Comparison of ENCODE assay signal across 8 cellular contexts in the genomic region with DNA sequence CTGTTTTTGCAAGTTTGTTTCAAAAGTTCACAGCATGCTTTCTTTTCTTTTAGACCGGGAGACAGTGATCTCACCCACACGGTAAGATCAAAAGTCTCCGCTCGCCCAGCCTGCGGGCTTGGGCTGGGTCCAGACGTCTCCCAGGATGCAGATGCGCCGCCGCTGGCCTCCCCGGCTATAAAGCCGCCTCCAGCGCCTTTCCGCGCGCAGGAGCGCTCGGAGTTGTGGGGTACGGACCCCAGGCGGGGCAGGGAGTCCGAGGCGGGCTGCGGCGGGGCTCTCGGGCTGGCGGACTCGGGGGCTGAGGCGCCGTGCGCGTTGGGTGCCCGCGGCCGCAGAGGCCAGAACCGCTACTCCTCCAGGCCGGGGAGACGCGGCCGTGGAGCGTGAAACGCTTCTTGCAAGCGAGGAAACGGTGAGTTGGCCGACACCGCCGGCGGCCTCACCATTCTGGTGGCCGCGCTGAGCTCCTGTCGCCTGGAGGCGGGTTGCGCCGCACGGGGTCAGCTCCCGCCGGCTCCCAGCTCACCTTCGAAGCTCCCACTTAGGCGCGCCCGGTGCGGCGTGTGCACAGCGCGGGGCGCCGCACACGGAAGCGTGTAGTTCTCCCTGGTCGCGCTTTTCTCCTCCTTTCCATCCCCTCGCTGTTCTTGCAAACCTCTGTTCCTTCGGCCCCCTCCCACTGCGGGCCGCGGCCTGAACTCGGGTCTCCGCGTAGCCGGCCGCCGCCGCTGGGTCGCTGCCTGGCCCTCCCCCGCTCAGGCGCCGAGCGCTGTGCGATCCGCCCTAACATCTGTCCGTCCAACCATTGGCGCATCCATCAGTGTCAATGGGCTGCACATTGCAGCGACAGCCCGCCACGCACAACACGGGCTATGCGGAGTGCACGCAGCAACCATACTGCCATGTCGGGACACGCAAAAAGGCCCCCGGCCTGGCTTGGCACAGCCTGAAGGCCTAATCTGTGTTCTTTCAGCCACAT. TPM values are rescaled to one million over a fixed set of nuclear protein-coding genes. Genes with fewer than 3 reads are reported as not detected.
DNase-seq lines count a peak whose midpoint lies in the region; ATAC-seq and TF ChIP-seq lines count a peak whose summit lies in the region.

No MANE protein-coding gene starts in this region.

- peaks cover 12% of the 10 kb centered on the region for H3K36me3 Mint-ChIP-seq in central memory CD8-positive, alpha-beta T cell (ENCODE audit: insufficient read depth)

- peak; percentile 81 for DNase-seq in AG08396 (ENCODE audit: low spot score)
- DNase-seq in central memory CD8-positive, alpha-beta T cell (ENCODE audit: low spot score in 2 of 2) = no peak
- DNase-seq in left kidney (ENCODE audit: low read depth, low spot score) = peak; percentile 64
- peak; percentile 47 for DNase-seq in testis
- no peak for DNase-seq in MV-4-11 (lab: John Stamatoyannopoulos, UW)

- H3K4me3 Mint-ChIP-seq in central memory CD8-positive, alpha-beta T cell = peak overlapping the region; percentile 94

- H3K9me3 ChIP-seq in HUES6 (ENCODE audit: control insufficient read depth, insufficient read depth, low read depth, low read length) = no peaks in the 10 kb centered on the region
- no peaks in the 10 kb centered on the region for H3K9me3 ChIP-seq in testis

- H3K4me1 ChIP-seq in HUES6 (ENCODE audit: control insufficient read depth, insufficient read depth, low read length) (peaks cover 52% of the 10 kb centered on the region), testis (peaks cover 14% of the 10 kb centered on the region)

- H3K9me3 Mint-ChIP-seq in central memory CD8-positive, alpha-beta T cell = no peaks in the 10 kb centered on the region

- H3K27ac ChIP-seq in HUES6 (ENCODE audit: low read depth, low read length) (no peak overlapping the region), testis (peak overlapping the region; percentile 21 to 93)

- H3K4me3 ChIP-seq in HUES6 (ENCODE audit: low read depth, low read length) (peak overlapping the region; percentile 69), testis (peak overlapping the region; percentile 78 to 94)

- TF ChIP-seq POLR2A in testis (IDR thresholded peaks at IDR 0.05) = no peak

- no peak for ATAC-seq in central memory CD8-positive, alpha-beta T cell (replicated peaks; ENCODE audit: extremely low read depth, poor library complexity, severe bottlenecking)
- ATAC-seq in GM21717 (IDR thresholded peaks at IDR 0.05; ENCODE audit: unreplicated experiment) (no peak), HG03354 (IDR thresholded peaks at IDR 0.05; ENCODE audit: poor library complexity, severe bottlenecking, unreplicated experiment) (no peak)

- H3K27me3 ChIP-seq in HUES6 (ENCODE audit: control insufficient read depth, insufficient read depth, low read length) (peaks cover 80% of the 10 kb centered on the region), testis (no peaks in the 10 kb centered on the region)

- intact Hi-C loops in testis (cut with DNase I; ENCODE audit: low total_unique reads) = no loop called here

- H3K27me3 Mint-ChIP-seq in central memory CD8-positive, alpha-beta T cell = peaks cover 84% of the 10 kb centered on the region

- no peak for TF ChIP-seq CTCF in testis (IDR thresholded peaks at IDR 0.05)

- 1 to 9% methylated on average over 37 to 70 of the region's 99 CpGs for WGBS in testis, 2 donors

- H3K36me3 ChIP-seq in HUES6 (ENCODE audit: control insufficient read depth, insufficient read depth, low read length) (no peaks in the 10 kb centered on the region), testis (ENCODE audit: low read depth, missing control alignments) (no peaks in the 10 kb centered on the region)

- H3K4me1 Mint-ChIP-seq in central memory CD8-positive, alpha-beta T cell = peaks cover 53% of the 10 kb centered on the region

- peak overlapping the region; percentile 79 for H3K9ac ChIP-seq in HUES6 (ENCODE audit: low read length)

- peak overlapping the region; percentile 80 for H3K27ac Mint-ChIP-seq in central memory CD8-positive, alpha-beta T cell (ENCODE audit: low read depth)

RNA-seq across cellular contexts. Expression of gene TSHZ3, which starts 2.3 kb away (rescaled TPM):
- total RNA-seq in testis = 10 to 100 TPM in 1 of 2 donors, 1 to 10 TPM in 1; 8.0 to 12.7 TPM
- 6.8 TPM for polyA plus RNA-seq in testis (ENCODE audit: insufficient read depth, low read depth, low replicate concordance)

Comparison
In these comparisons a context has a peak if more than half of its experiments do, and no peak if none do; other contexts are left out.
1. DNase-seq: peak in AG08396 (single experiment), left kidney (single experiment) and testis (single experiment); none in central memory CD8-positive, alpha-beta T cell (0 of 2) and MV-4-11 (single experiment).